Comparison of ENCODE assay signal across 9 cellular contexts in genomic region chr2:201344663-201345366, GRCh38. TPM values are rescaled to one million over a fixed set of nuclear protein-coding genes. Genes with fewer than 3 reads are reported as not detected.
A peak's percentile ranks its signal among the peaks of the same experiment; 100 is the strongest.
DNase-seq lines count a peak whose midpoint lies in the region; ATAC-seq and TF ChIP-seq lines count a peak whose summit lies in the region.
"Had no signal": no experiment of that assay in that cellular context is flagged by ENCODE, and none has a peak within 500 bp of the region (broad histone marks: within the 10 kb centered on the region; RNA-seq: fewer than 3 reads in every experiment).

No MANE protein-coding gene starts in this region.

- H3K9ac ChIP-seq in KMS-11: no peak overlapping the region

- H3K4me2 ChIP-seq in KMS-11 (peak overlapping the region; percentile 43), PC-9 (no peak overlapping the region)

- peak; percentile 97 for ATAC-seq in GM18907 (IDR thresholded peaks at IDR 0.05; ENCODE audit: unreplicated experiment)
- ATAC-seq in HG02571 (IDR thresholded peaks at IDR 0.05; ENCODE audit: unreplicated experiment): peak; percentile 79
- ATAC-seq in effector memory CD8-positive, alpha-beta T cell (replicated peaks): no peak

- no peaks in the 10 kb centered on the region for H3K27me3 ChIP-seq in KMS-11 (ENCODE audit: insufficient read depth, low read depth)
- H3K27me3 ChIP-seq in PC-9 (ENCODE audit: insufficient read depth, low read depth): no peaks in the 10 kb centered on the region
- H3K27me3 ChIP-seq in tibial artery: no peaks in the 10 kb centered on the region

- peaks cover 2 to 7% of the 10 kb centered on the region in 2 donors for H3K9me3 Mint-ChIP-seq in effector memory CD8-positive, alpha-beta T cell

- H3K79me2 ChIP-seq in KMS-11 (ENCODE audit: insufficient read depth, low read depth): no peaks in the 10 kb centered on the region
- no peaks in the 10 kb centered on the region for H3K79me2 ChIP-seq in PC-9 (ENCODE audit: low read depth)

- H2AFZ ChIP-seq in KMS-11 (ENCODE audit: low read depth) (no peak overlapping the region; the same call in 1 of the 2 replicates), PC-9 (no peak overlapping the region)

- H3K36me3 ChIP-seq in KMS-11 (ENCODE audit: insufficient read depth): no peaks in the 10 kb centered on the region
- no peaks in the 10 kb centered on the region for H3K36me3 ChIP-seq in PC-9 (ENCODE audit: low read depth)
- H3K36me3 ChIP-seq in tibial artery: peaks cover 30 to 48% (median 40%) of the 10 kb centered on the region in 3 donors

- BruUV-seq in PC-9 (replicated peaks; lab: Mats Ljungman, UMichigan): no TSS peak

- H3K9me3 ChIP-seq in PC-9 (ENCODE audit: insufficient read depth, low read depth) (peaks cover 4% of the 10 kb centered on the region; the same call in 1 of the 2 replicates), tibial artery (no peaks in the 10 kb centered on the region)

- H3K27ac ChIP-seq in KMS-11 (peak overlapping the region; percentile 67), PC-9 (no peak overlapping the region), tibial artery (no peak overlapping the region)

- H4K20me1 ChIP-seq in KMS-11 (ENCODE audit: insufficient read depth): no peaks in the 10 kb centered on the region
- H4K20me1 ChIP-seq in PC-9 (ENCODE audit: insufficient read depth): no peaks in the 10 kb centered on the region

- H3K27ac Mint-ChIP-seq in effector memory CD8-positive, alpha-beta T cell: peak overlapping the region in 1 of 2 donors; percentile 5

- H3K4me1 Mint-ChIP-seq in effector memory CD8-positive, alpha-beta T cell (ENCODE audit: low read depth in 2 of 2): peaks cover 5 to 9% of the 10 kb centered on the region in 2 donors

- no peak overlapping the region for H3K4me3 ChIP-seq in KMS-11 (IDR thresholded peaks at IDR 0.05; ENCODE audit: insufficient read depth, low read depth, low read length)
- no peak overlapping the region for H3K4me3 ChIP-seq in PC-9
- H3K4me3 ChIP-seq in tibial artery: no peak overlapping the region

- H3K9me2 ChIP-seq in PC-9 (ENCODE audit: insufficient read depth): no peaks in the 10 kb centered on the region

- CTCF ChIA-PET in PC-9 (lab: Charles Lee): no interaction called here

- DNase-seq in left kidney (ENCODE audit: low read depth, low spot score) (peak; percentile 11), PC-9 (no peak), tibial artery (no peak), NCI-H524 (lab: John Stamatoyannopoulos, UW) (no peak)
- DNase-seq in effector memory CD8-positive, alpha-beta T cell: no peak

- H3F3A ChIP-seq in PC-9 (ENCODE audit: insufficient read depth, low read depth): no peaks in the 10 kb centered on the region

- peaks cover 3% of the 10 kb centered on the region for H3K36me3 Mint-ChIP-seq in effector memory CD8-positive, alpha-beta T cell (ENCODE audit: insufficient read depth)

- POLR2A ChIA-PET in PC-9 (lab: Charles Lee; ENCODE audit: unreplicated experiment): no interaction called here

- intact Hi-C loops in PC-9 (cut with micrococcal nuclease; ENCODE audit: unreplicated experiment) (no loop called here), tibial artery (cut with DNase I; ENCODE audit: low total_unique reads) (no loop called here)

- H3K4me3 Mint-ChIP-seq in effector memory CD8-positive, alpha-beta T cell: no peak overlapping the region
- H3K4me3 Mint-ChIP-seq: central memory CD8-positive, alpha-beta T cell had no signal

- no peaks in the 10 kb centered on the region for H3K27me3 Mint-ChIP-seq in effector memory CD8-positive, alpha-beta T cell
- H3K27me3 Mint-ChIP-seq: central memory CD8-positive, alpha-beta T cell had no signal

- H3K4me1 ChIP-seq in KMS-11 (ENCODE audit: low read depth, poor library complexity, severe bottlenecking) (peaks cover 48% of the 10 kb centered on the region), PC-9 (replicated peaks; ENCODE audit: insufficient read depth) (no peaks in the 10 kb centered on the region), tibial artery (no peaks in the 10 kb centered on the region)

- no peak for TF ChIP-seq CTCF in KMS-11 (conservative IDR thresholded peaks at IDR 0.05; ENCODE audit: low read depth, low read length)
- no peak; the same call in 1 of the 2 replicates for TF ChIP-seq CTCF in PC-9 (conservative IDR thresholded peaks at IDR 0.05)
- no peak for TF ChIP-seq CTCF in tibial artery (IDR thresholded peaks at IDR 0.05)

RNA-seq across cellular contexts. Expression of gene FLACC1, which starts 12.3 kb away (rescaled TPM):
- 0.75 and 0.87 TPM in 2 replicates for total RNA-seq in PC-9 (2021)
